9 cellular contexts compared by ENCODE assay signal in the genomic region with DNA sequence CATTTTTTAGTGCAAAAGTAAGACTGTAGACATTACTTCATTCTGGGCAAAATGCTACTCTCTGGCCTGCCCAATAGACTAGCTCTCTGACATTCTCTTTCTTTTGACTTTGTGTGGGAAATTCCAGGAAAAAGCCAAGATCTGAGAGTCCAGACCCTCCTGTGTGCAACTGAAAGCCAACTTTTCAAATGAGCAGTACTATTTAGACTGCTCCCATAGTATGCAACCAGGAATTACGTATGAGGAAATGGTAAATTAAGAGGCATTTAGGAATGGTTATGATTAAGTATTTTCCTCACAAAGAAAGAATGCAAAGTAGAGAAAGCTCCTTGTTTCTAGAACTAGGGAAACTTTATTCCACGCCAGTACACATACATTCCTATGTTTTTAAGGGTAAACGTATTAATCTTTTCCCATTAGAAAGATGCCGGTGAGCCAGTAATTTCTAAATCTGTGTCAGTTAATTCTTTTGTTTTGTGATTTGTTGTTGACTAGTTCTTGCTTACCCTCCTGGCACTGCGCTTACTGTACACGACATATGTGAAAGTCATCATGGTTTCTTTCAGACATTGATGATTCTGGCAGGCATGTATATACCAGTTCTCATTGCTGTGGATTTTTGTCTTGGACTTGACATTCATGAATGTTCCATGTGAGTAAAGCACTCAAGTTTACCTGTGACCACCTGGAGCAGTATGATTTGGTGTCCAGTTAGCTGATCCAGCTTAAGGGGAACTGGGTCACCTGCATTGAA. TPM values are rescaled to one million over a fixed set of nuclear protein-coding genes. Genes with fewer than 3 reads are reported as not detected.
DNase-seq lines count a peak whose midpoint lies in the region; ATAC-seq and TF ChIP-seq lines count a peak whose summit lies in the region.
"Had no signal": no experiment of that assay in that cellular context is flagged by ENCODE, and none has a peak within 500 bp of the region (broad histone marks: within the 10 kb centered on the region; RNA-seq: fewer than 3 reads in every experiment).

No MANE protein-coding gene starts in this region.

- H4K5ac ChIP-seq in H9 (ENCODE audit: insufficient read length, low read depth, low read length): no peak overlapping the region

- no peaks in the 10 kb centered on the region for H3K9me3 Mint-ChIP-seq in nephron
- H3K9me3 Mint-ChIP-seq in effector memory CD8-positive, alpha-beta T cell: no peaks in the 10 kb centered on the region
- H3K9me3 Mint-ChIP-seq in H9: no peaks in the 10 kb centered on the region
- H3K9me3 Mint-ChIP-seq: stimulated activated effector memory CD8-positive, alpha-beta T cell treated with anti-CD3 and anti-CD28 coated beads, Interleukin-12 subunit alpha, Interleukin-12 subunit beta, amount 100 ng/mL, for 72 hours had no signal

- no peak overlapping the region for H2BK12ac ChIP-seq in H9 (ENCODE audit: insufficient read length, low read depth, low read length)

- no peaks in the 10 kb centered on the region for H4K20me1 ChIP-seq in H9 (ENCODE audit: control insufficient read depth, insufficient read depth, insufficient read length)

- H3K27ac Mint-ChIP-seq in nephron (peak overlapping the region; percentile 13 to 87 (median 86)), H9 (no peak overlapping the region; a peak in 2 of 7 replicates)
- no peak overlapping the region for H3K27ac Mint-ChIP-seq in effector memory CD8-positive, alpha-beta T cell
- H3K27ac Mint-ChIP-seq: stimulated activated effector memory CD8-positive, alpha-beta T cell treated with anti-CD3 and anti-CD28 coated beads, Interleukin-12 subunit alpha, Interleukin-12 subunit beta, amount 100 ng/mL, for 72 hours had no signal

- H4K91ac ChIP-seq in H9 (ENCODE audit: insufficient read length, low read depth, low read length): no peak overlapping the region

- H3K27ac ChIP-seq in 22Rv1 (peak overlapping the region; percentile 86), RWPE1 (peak overlapping the region; percentile 61), H9 (ENCODE audit: insufficient read length, low read depth, low read length) (no peak overlapping the region)

- H3K18ac ChIP-seq in H9 (ENCODE audit: insufficient read length, low read depth, low read length): no peak overlapping the region

- no peak overlapping the region for H3K56ac ChIP-seq in H9 (ENCODE audit: insufficient read length, low read depth, low read length)

- no peak overlapping the region for H4K8ac ChIP-seq in H9 (replicated peaks; ENCODE audit: insufficient read length, low read depth, low read length)

- no peak overlapping the region for H3K4ac ChIP-seq in H9 (ENCODE audit: low read depth, low read length)

- POLR2A ChIA-PET in RWPE1 (lab: Yijun Ruan, JAX; ENCODE audit: low non-redundant PET): interaction anchor here (0.6 kb wide), 1 partner anchor 265 kb away, joined by 3 read pairs; no protein-coding TSS in a partner anchor

- no peaks in the 10 kb centered on the region for H3K27me3 Mint-ChIP-seq in nephron (ENCODE audit: low read depth)
- no peaks in the 10 kb centered on the region for H3K27me3 Mint-ChIP-seq in effector memory CD8-positive, alpha-beta T cell
- no peaks in the 10 kb centered on the region for H3K27me3 Mint-ChIP-seq in H9 (ENCODE audit: low read depth)

- no peak for DNase-seq in RWPE1 (ENCODE audit: low spot score)
- peak; percentile 87 for DNase-seq in fibroblast of gingiva (ENCODE audit: low read depth)
- DNase-seq in effector memory CD8-positive, alpha-beta T cell: no peak
- no peak for DNase-seq in GM20000 (ENCODE audit: low spot score)
- no peak for DNase-seq in H9

- no peak overlapping the region for H3K4me2 ChIP-seq in H9 (ENCODE audit: insufficient read depth, insufficient read length, low read length)

- no peak overlapping the region for H2AFZ ChIP-seq in H9 (ENCODE audit: low read length)

- no peak overlapping the region for H2BK20ac ChIP-seq in H9 (ENCODE audit: low read depth, low read length, poor library complexity, severe bottlenecking)

- H3T11ph ChIP-seq in H9 (ENCODE audit: low read length): no peak overlapping the region

- no peaks in the 10 kb centered on the region for H3K79me1 ChIP-seq in H9 (ENCODE audit: insufficient read depth, low read depth, low read length, poor library complexity, severe bottlenecking)

- no peaks in the 10 kb centered on the region for H3K4me1 ChIP-seq in H9 (ENCODE audit: insufficient read depth, low read length)

- no peak overlapping the region; the same call in 1 of the 2 replicates for H2BK15ac ChIP-seq in H9 (ENCODE audit: low read depth, low read length)

- H3K4me3 Mint-ChIP-seq in nephron: no peak overlapping the region
- H3K4me3 Mint-ChIP-seq in effector memory CD8-positive, alpha-beta T cell: no peak overlapping the region
- no peak overlapping the region for H3K4me3 Mint-ChIP-seq in H9
- H3K4me3 Mint-ChIP-seq: stimulated activated effector memory CD8-positive, alpha-beta T cell treated with anti-CD3 and anti-CD28 coated beads, Interleukin-12 subunit alpha, Interleukin-12 subunit beta, amount 100 ng/mL, for 72 hours had no signal

- no peak overlapping the region for H2BK5ac ChIP-seq in H9 (ENCODE audit: insufficient read length, low read length)

- no CpG with 5 or more reads among the region's 6 CpGs for WGBS in H9 (ENCODE audit: extremely low coverage, insufficient read length, low lambda C conversion rate)

- H2AK5ac ChIP-seq in H9 (ENCODE audit: insufficient read length, low read length): no peak overlapping the region

- H3K23ac ChIP-seq in H9 (ENCODE audit: insufficient read length, low read depth, low read length): no peak overlapping the region

- H3K9ac ChIP-seq in H9 (ENCODE audit: extremely low read depth, insufficient read length, low read length): no peak overlapping the region

- no peak for ATAC-seq in HG03280 (IDR thresholded peaks at IDR 0.05; ENCODE audit: unreplicated experiment)
- no peak for ATAC-seq in effector memory CD8-positive, alpha-beta T cell (replicated peaks)

- no peak overlapping the region for H3K14ac ChIP-seq in H9 (ENCODE audit: insufficient read depth, low read length)

- H3K36me3 Mint-ChIP-seq in nephron (ENCODE audit: low read depth) (peaks cover 4% of the 10 kb centered on the region), H9 (ENCODE audit: insufficient read depth in 1 of 3, low read depth in 3 of 3) (no peaks in the 10 kb centered on the region)
- H3K36me3 Mint-ChIP-seq in effector memory CD8-positive, alpha-beta T cell (ENCODE audit: insufficient read depth): no peaks in the 10 kb centered on the region
- H3K36me3 Mint-ChIP-seq: stimulated activated effector memory CD8-positive, alpha-beta T cell treated with anti-CD3 and anti-CD28 coated beads, Interleukin-12 subunit alpha, Interleukin-12 subunit beta, amount 100 ng/mL, for 72 hours had no signal

- H3K27me3 ChIP-seq in H9 (ENCODE audit: insufficient read depth, low read length): no peaks in the 10 kb centered on the region

- TF ChIP-seq CTCF in 22Rv1 (IDR thresholded peaks at IDR 0.05) (no peak), RWPE1 (conservative IDR thresholded peaks at IDR 0.05; ENCODE audit: low read depth) (no peak), nephron (IDR thresholded peaks at IDR 0.05; ENCODE audit: unreplicated experiment in 3 of 3) (no peak), GM20000 (IDR thresholded peaks at IDR 0.05; ENCODE audit: extremely low read depth, missing control alignments) (no peak), H9 (conservative IDR thresholded peaks at IDR 0.05) (no peak)

- no peaks in the 10 kb centered on the region for H3K79me2 ChIP-seq in H9 (ENCODE audit: insufficient read depth, low read length)

- H3K23me2 ChIP-seq in H9 (ENCODE audit: insufficient read length, low read depth, low read length, poor library complexity, severe bottlenecking): no peaks in the 10 kb centered on the region

- no peaks in the 10 kb centered on the region for H3K9me3 ChIP-seq in H9 (ENCODE audit: control insufficient read depth, low read depth, low read length)

- H2BK120ac ChIP-seq in H9 (ENCODE audit: low read depth, low read length, poor library complexity, severe bottlenecking): no peak overlapping the region

- CTCF ChIA-PET in RWPE1 (lab: Yijun Ruan, JAX): interaction anchor here (0.6 to 2.1 kb wide), 15 partner anchors 12 to 1614 kb away, joined by 3 to 13 read pairs (median 4); no protein-coding TSS in a partner anchor

- H3K4me1 Mint-ChIP-seq in nephron: peaks cover 36% of the 10 kb centered on the region
- H3K4me1 Mint-ChIP-seq in effector memory CD8-positive, alpha-beta T cell (ENCODE audit: low read depth in 2 of 2): peaks cover 3 to 4% of the 10 kb centered on the region in 2 donors
- H3K4me1 Mint-ChIP-seq in H9: peaks cover 10 to 11% of the 10 kb centered on the region in 2 experiments

RNA-seq across cellular contexts. Expression of gene AOPEP, which starts 56.0 kb away (rescaled TPM):
- total RNA-seq in H9 (2021): 15.0 and 15.2 TPM in 2 replicates

Comparison
In these comparisons a context has a peak if more than half of its experiments do, and no peak if none do; other contexts are left out.
1. H3K27ac Mint-ChIP-seq: peak in nephron (3 of 3); none in effector memory CD8-positive, alpha-beta T cell (0 of 2) and H9 (0 of 3).